Comparison of ENCODE assay signal across 6 cellular contexts in genomic region chr5:170082701-170083100, GRCh38. TPM values are rescaled to one million over a fixed set of nuclear protein-coding genes. Genes with fewer than 3 reads are reported as not detected.
"Had no signal": no experiment of that assay in that cellular context is flagged by ENCODE, and none has a peak within 500 bp of the region (broad histone marks: within the 10 kb centered on the region; RNA-seq: fewer than 3 reads in every experiment).

No MANE protein-coding gene starts in this region.

- H3K4me1 Mint-ChIP-seq: GM23338, H9 had no signal

- H3K27ac Mint-ChIP-seq: GM23338, H9 had no signal

- H3K4me3 Mint-ChIP-seq: GM23338, H9 had no signal

- DNase-seq: H9, HCEC 1CT, IMR-90 had no signal

- H3K9me3 Mint-ChIP-seq: GM23338, H9 had no signal

- ATAC-seq: GM23338 had no signal

RNA-seq across cellular contexts. Expression of gene FOXI1, which starts 23.0 kb away (rescaled TPM):
- total RNA-seq: GM23338, H1, H9, HT-29, IMR-90 had no signal
